8 cellular contexts compared by ENCODE assay signal in the genomic region with DNA sequence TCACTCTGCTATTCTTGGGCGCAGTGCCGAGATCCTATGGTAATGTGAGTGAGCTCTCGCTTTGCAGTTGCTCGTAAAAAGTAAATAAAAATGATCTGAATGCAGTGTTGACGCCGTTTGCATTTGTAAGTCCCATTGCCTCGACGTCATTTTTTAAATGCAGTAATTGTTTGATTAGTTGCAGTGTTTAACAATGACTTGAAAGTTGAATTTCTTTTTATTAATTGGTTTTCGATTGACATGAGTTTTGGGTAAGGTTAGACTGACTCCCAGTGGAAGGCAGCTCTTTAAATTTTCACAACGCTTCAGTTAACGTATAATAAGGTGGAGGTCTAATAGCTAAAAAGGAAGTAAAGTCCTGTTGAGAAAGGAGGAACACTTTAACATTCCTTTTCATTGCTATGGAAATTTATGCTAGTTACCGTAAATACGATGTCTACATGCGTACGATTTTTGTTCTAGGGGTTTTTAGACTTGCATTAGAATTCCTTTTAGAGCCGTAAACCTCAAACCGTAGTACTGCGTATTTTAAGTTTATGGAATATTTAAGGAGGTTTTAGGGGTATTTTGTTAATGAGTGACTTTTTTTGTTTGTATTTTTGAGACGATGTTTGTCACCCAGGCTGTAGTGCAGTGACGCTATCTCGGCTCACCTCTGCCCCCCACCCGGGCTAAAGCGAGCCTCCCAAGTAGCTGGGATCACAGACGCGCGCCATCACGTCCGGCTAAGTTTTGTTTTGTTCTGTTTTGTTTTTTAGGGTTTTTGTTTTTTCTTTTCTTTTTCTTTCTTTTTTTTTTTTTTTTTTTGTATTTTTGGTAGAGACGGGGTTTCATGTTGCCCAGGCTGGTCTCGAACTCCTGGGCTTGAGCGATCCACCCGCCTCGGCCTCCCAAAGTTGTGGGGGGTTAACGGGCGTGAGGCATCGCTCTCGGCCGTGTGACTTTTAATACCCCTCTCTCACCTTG. TPM values are rescaled to one million over a fixed set of nuclear protein-coding genes. Genes with fewer than 3 reads are reported as not detected.
DNase-seq lines count a peak whose midpoint lies in the region; ATAC-seq and TF ChIP-seq lines count a peak whose summit lies in the region.

No MANE protein-coding gene starts in this region.

- H3K27ac Mint-ChIP-seq in Calu3 (ENCODE audit: unreplicated experiment) = peak overlapping the region; percentile 96

- H3K27me3 Mint-ChIP-seq in Calu3 (ENCODE audit: unreplicated experiment) = no peaks in the 10 kb centered on the region

- intact Hi-C loops in Calu3 (cut with micrococcal nuclease; ENCODE audit: unreplicated experiment) = no loop called here

- H3K79me2 ChIP-seq in Karpas-422 (ENCODE audit: low read length) (peaks cover 62% of the 10 kb centered on the region), fibroblast of lung (ENCODE audit: control insufficient read depth, insufficient read depth, low read length) (peaks cover 62% of the 10 kb centered on the region), parathyroid adenoma (peaks cover 25% of the 10 kb centered on the region)

- peaks cover 51% of the 10 kb centered on the region for H4K20me1 ChIP-seq in Karpas-422 (ENCODE audit: insufficient read depth, low read depth, low read length)
- peaks cover 9% of the 10 kb centered on the region for H4K20me1 ChIP-seq in fibroblast of lung (ENCODE audit: control insufficient read depth, extremely low read depth, insufficient read depth, low read length)

- no peaks in the 10 kb centered on the region for H3K9me3 Mint-ChIP-seq in Calu3 (ENCODE audit: low read depth, unreplicated experiment)

- ATAC-seq in GM21381 (IDR thresholded peaks at IDR 0.05; ENCODE audit: unreplicated experiment) = no peak

- H3K9me3 ChIP-seq in Karpas-422 (ENCODE audit: low read length) (no peaks in the 10 kb centered on the region), fibroblast of lung (ENCODE audit: control insufficient read depth, insufficient read depth, low read depth, low read length) (no peaks in the 10 kb centered on the region), parathyroid adenoma (ENCODE audit: control insufficient read depth, low read length) (no peaks in the 10 kb centered on the region)

- H3K27ac ChIP-seq in Karpas-422 (ENCODE audit: low read length) (peak overlapping the region; percentile 97), fibroblast of lung (ENCODE audit: insufficient read depth, low read length) (peak overlapping the region; percentile 100), parathyroid adenoma (peak overlapping the region; percentile 100)

- peak overlapping the region; percentile 78 for H3K4me3 Mint-ChIP-seq in Calu3 (ENCODE audit: low read depth, unreplicated experiment)

- no peaks in the 10 kb centered on the region for H3K9me2 ChIP-seq in Karpas-422 (replicated peaks; ENCODE audit: insufficient read depth, low read length)

- peaks cover 43% of the 10 kb centered on the region for H3K4me1 ChIP-seq in Karpas-422 (ENCODE audit: low read length)
- H3K4me1 ChIP-seq in fibroblast of lung (ENCODE audit: control insufficient read depth, extremely low read depth, insufficient read depth, low read length) = peaks cover 9% of the 10 kb centered on the region
- H3K4me1 ChIP-seq in parathyroid adenoma = peaks cover 6% of the 10 kb centered on the region

- H3K4me3 ChIP-seq in Karpas-422 (ENCODE audit: low read length) (peak overlapping the region; percentile 98), fibroblast of lung (replicated peaks in 1 of 4; ENCODE audit: control extremely low read depth in 1 of 4, insufficient read depth in 1 of 4, low read depth in 3 of 4, low read length in 4 of 4) (peak overlapping the region; percentile 95 to 100 (median 99)), parathyroid adenoma (ENCODE audit: low read depth, low read length) (peak overlapping the region; percentile 100)

- TF ChIP-seq CTCF in Calu3 (IDR thresholded peaks at IDR 0.05; ENCODE audit: unreplicated experiment) (no peak), fibroblast of lung (conservative IDR thresholded peaks at IDR 0.05 in 1 of 2, IDR thresholded peaks at IDR 0.05 in 1 of 2; ENCODE audit: low read depth in 1 of 2, low read length in 2 of 2) (no peak), parathyroid adenoma (IDR thresholded peaks at IDR 0.05) (no peak)

- DNase-seq in Calu3 = peak; percentile 35
- peak; percentile 53 for DNase-seq in Karpas-422
- DNase-seq in activated T-cell treated with anti-CD3 and anti-CD28 coated beads, Interleukin-2, amount 50 U/mL, for 1 hour = peak; percentile 49
- DNase-seq in fibroblast of lung (ENCODE audit: low read depth in 2 of 2) = peak in 1 of 2 donors; percentile 23
- no peak for DNase-seq in amniotic stem cell (lab: John Stamatoyannopoulos, UW)
- no peak for DNase-seq in NCI-H2081 (lab: John Stamatoyannopoulos, UW)

- H3K27me3 ChIP-seq in Karpas-422 (ENCODE audit: low read length) (no peaks in the 10 kb centered on the region), fibroblast of lung (ENCODE audit: control insufficient read depth, insufficient read depth, low read length) (no peaks in the 10 kb centered on the region), parathyroid adenoma (ENCODE audit: control insufficient read depth, insufficient read depth, low read length) (no peaks in the 10 kb centered on the region)

- peaks cover 27% of the 10 kb centered on the region for H3K4me1 Mint-ChIP-seq in Calu3 (ENCODE audit: low read depth, unreplicated experiment)

- BruUV-seq in Calu3 (replicated peaks; lab: Mats Ljungman, UMichigan) = TSS peak; percentile 44

- peaks cover 55% of the 10 kb centered on the region for H3K36me3 Mint-ChIP-seq in Calu3 (ENCODE audit: insufficient read depth, unreplicated experiment)

- no peaks in the 10 kb centered on the region; the same call in 1 of the 2 replicates for H3K36me3 ChIP-seq in Karpas-422 (ENCODE audit: insufficient read depth, low read length)
- H3K36me3 ChIP-seq in fibroblast of lung (ENCODE audit: control insufficient read depth, insufficient read depth, low read length) = no peaks in the 10 kb centered on the region
- H3K36me3 ChIP-seq in parathyroid adenoma (ENCODE audit: control insufficient read depth, insufficient read depth, low read length) = no peaks in the 10 kb centered on the region

- H3K9ac ChIP-seq in Karpas-422 (ENCODE audit: low read length) (peak overlapping the region; percentile 100), fibroblast of lung (ENCODE audit: insufficient read depth, low read length) (peak overlapping the region; percentile 100), parathyroid adenoma (no peak overlapping the region)

- peak overlapping the region; percentile 75 for H3K4me2 ChIP-seq in Karpas-422 (ENCODE audit: low read depth, low read length, poor library complexity, severe bottlenecking)
- peak overlapping the region; percentile 96 for H3K4me2 ChIP-seq in fibroblast of lung (ENCODE audit: extremely low read depth, insufficient read depth, low read length)
- peak overlapping the region; percentile 64 for H3K4me2 ChIP-seq in parathyroid adenoma (ENCODE audit: low read length)

- H2AFZ ChIP-seq in Karpas-422 (ENCODE audit: low read length) = no peak overlapping the region
- H2AFZ ChIP-seq in fibroblast of lung (ENCODE audit: low read length) = no peak overlapping the region
- H2AFZ ChIP-seq in parathyroid adenoma = no peak overlapping the region

- CTCF ChIA-PET in Calu3 (lab: Charles Lee) = interaction anchor here (0.7 to 1.8 kb wide), 7 partner anchors 8 to 334 kb away, joined by 3 to 8 read pairs (median 3); partner anchors contain the start of genes ADAMTS7 and PSMA4

RNA-seq across cellular contexts. Expression of gene MORF4L1, which starts 1.4 kb away (rescaled TPM):
- total RNA-seq in Calu3 (2022) (324 and 335 TPM in 2 replicates), fibroblast of lung (268 and 345 TPM in 2 replicates)
- total RNA-seq in Karpas-422 (2014; rRNA removed; shearing (Covaris generic); ENCODE audit: low replicate concordance) = 146 and 213 TPM in 2 replicates
- 616 and 710 TPM in 2 replicates for polyA plus RNA-seq in fibroblast of lung
- 400 and 554 TPM in 2 replicates for polyA plus RNA-seq in fibroblast of lung (2012)
- 36.7 and 38.4 TPM in 2 replicates for polyA minus RNA-seq in fibroblast of lung (ENCODE audit: low replicate concordance)

Comparison
In these comparisons a context has a peak if more than half of its experiments do, and no peak if none do; other contexts are left out.
1. DNase-seq: peak in Calu3 (single experiment), Karpas-422 (single experiment) and activated T-cell treated with anti-CD3 and anti-CD28 coated beads, Interleukin-2, amount 50 U/mL, for 1 hour (single experiment); none in amniotic stem cell (single experiment) and NCI-H2081 (0 of 2).
2. Peak in every context shown above with its lines, with median percentiles within 50 percentile points of each other: H3K27ac ChIP-seq, H3K4me2 ChIP-seq and H3K4me3 ChIP-seq.